In genomic region chr1:85199667-85200366, GRCh38 we compare ENCODE assay signal across 9 cellular contexts. TPM values are rescaled to one million over a fixed set of nuclear protein-coding genes. Genes with fewer than 3 reads are reported as not detected.
DNase-seq lines count a peak whose midpoint lies in the region; ATAC-seq, FAIRE-seq and TF ChIP-seq lines count a peak whose summit lies in the region.
"Had no signal": no experiment of that assay in that cellular context is flagged by ENCODE, and none has a peak within 500 bp of the region (broad histone marks: within the 10 kb centered on the region; RNA-seq: fewer than 3 reads in every experiment).

No MANE protein-coding gene starts in this region.

- no peaks in the 10 kb centered on the region for H3K9me3 ChIP-seq in BLaER1 treated with 17β-estradiol and CSF1 and Interleukin-3, amounts not matched to agents 10 nM and 100 nM (replicated peaks in 1 of 11)
- no peaks in the 10 kb centered on the region for H3K9me3 ChIP-seq in HUES48 (ENCODE audit: control insufficient read depth, insufficient read depth, low read length)
- no peaks in the 10 kb centered on the region for H3K9me3 ChIP-seq in naive thymus-derived CD4-positive, alpha-beta T cell (ENCODE audit: control insufficient read depth in 2 of 3, low read length in 3 of 3)

- H3K4me1 ChIP-seq in BLaER1 treated with 17β-estradiol and CSF1 and Interleukin-3, amounts not matched to agents 10 nM and 100 nM: peaks cover 0 to 20% (median 10%) of the 10 kb centered on the region in 10 experiments; a peak in 16 of 20 replicates
- H3K4me1 ChIP-seq in HUES48 (ENCODE audit: control insufficient read depth, insufficient read depth, low read length): peaks cover 28% of the 10 kb centered on the region
- peaks cover 7 to 11% of the 10 kb centered on the region in 2 donors for H3K4me1 ChIP-seq in naive thymus-derived CD4-positive, alpha-beta T cell (ENCODE audit: control insufficient read depth in 2 of 2, insufficient read depth in 2 of 2, low read length in 2 of 2)

- intact Hi-C loops in naive thymus-derived CD4-positive, alpha-beta T cell (cut with micrococcal nuclease): loop anchor here (1.0 to 10.0 kb wide), 15 partner anchors 37 to 1695 kb away; partner anchors contain the start of genes CTBS (in 1 of the 2), GNG5 (in 1 of the 2), MCOLN2 (in 1 of the 2) and MCOLN3 (in 1 of the 2)

- H3K4me1 Mint-ChIP-seq in chondrocyte (ENCODE audit: low read depth): peaks cover 76% of the 10 kb centered on the region
- peaks cover 15 to 68% (median 56%) of the 10 kb centered on the region in 7 donors for H3K4me1 Mint-ChIP-seq in naive thymus-derived CD4-positive, alpha-beta T cell

- peaks cover 0 to 21% (median 9%) of the 10 kb centered on the region in 11 experiments; a peak in 11 of 22 replicates for H4K20me1 ChIP-seq in BLaER1 treated with 17β-estradiol and CSF1 and Interleukin-3, amounts not matched to agents 10 nM and 100 nM

- no peak for FAIRE-seq in GM19239 (lab: Jason Lieb, UNC)
- FAIRE-seq: colon had no signal

- peak overlapping the region; percentile 32 for H3K27ac Mint-ChIP-seq in chondrocyte (ENCODE audit: unreplicated experiment)
- H3K27ac Mint-ChIP-seq in naive thymus-derived CD4-positive, alpha-beta T cell: peak overlapping the region; percentile 31 to 87 (median 83)

- H3K36me3 Mint-ChIP-seq in chondrocyte (ENCODE audit: low read depth): no peaks in the 10 kb centered on the region
- peaks cover 0 to 7% (median 4%) of the 10 kb centered on the region in 5 donors for H3K36me3 Mint-ChIP-seq in naive thymus-derived CD4-positive, alpha-beta T cell

- peak overlapping the region; percentile 87 for H3K4me3 Mint-ChIP-seq in chondrocyte (ENCODE audit: unreplicated experiment)
- H3K4me3 Mint-ChIP-seq in naive thymus-derived CD4-positive, alpha-beta T cell: peak overlapping the region; percentile 76 to 99 (median 92)

- H3K27me3 ChIP-seq in BLaER1 treated with 17β-estradiol and CSF1 and Interleukin-3, amounts not matched to agents 10 nM and 100 nM: peaks cover 53 to 87% (median 76%) of the 10 kb centered on the region in 11 experiments
- no peaks in the 10 kb centered on the region for H3K27me3 ChIP-seq in HUES48 (ENCODE audit: control insufficient read depth, insufficient read depth, low read length)
- H3K27me3 ChIP-seq in naive thymus-derived CD4-positive, alpha-beta T cell (ENCODE audit: control insufficient read depth in 2 of 2, insufficient read depth in 2 of 2, low read length in 2 of 2): no peaks in the 10 kb centered on the region

- no peak overlapping the region for H3K27ac ChIP-seq in BLaER1 treated with 17β-estradiol and CSF1 and Interleukin-3, amounts not matched to agents 10 nM and 100 nM
- H3K27ac ChIP-seq in HUES48 (ENCODE audit: low read depth, low read length): peak overlapping the region; percentile 98
- peak overlapping the region; percentile 96 for H3K27ac ChIP-seq in naive thymus-derived CD4-positive, alpha-beta T cell (ENCODE audit: low read depth, low read length)

- CTCF ChIA-PET in naive thymus-derived CD4-positive, alpha-beta T cell (lab: Charles Lee): interaction anchor here (0.5 to 1.4 kb wide), 5 partner anchors 55 to 1088 kb away, joined by 3 to 9 read pairs (median 3); no protein-coding TSS in a partner anchor

- TF ChIP-seq CTCF in chondrocyte (IDR thresholded peaks at IDR 0.05): no peak

- H3K9me3 Mint-ChIP-seq in chondrocyte (ENCODE audit: low read depth): no peaks in the 10 kb centered on the region
- peaks cover 0 to 3% (median 0%) of the 10 kb centered on the region in 11 donors for H3K9me3 Mint-ChIP-seq in naive thymus-derived CD4-positive, alpha-beta T cell

- H3K36me3 ChIP-seq in BLaER1 treated with 17β-estradiol and CSF1 and Interleukin-3, amounts not matched to agents 10 nM and 100 nM: no peaks in the 10 kb centered on the region
- no peaks in the 10 kb centered on the region for H3K36me3 ChIP-seq in HUES48 (ENCODE audit: control insufficient read depth, insufficient read depth, low read length)
- peaks cover 0 to 5% (median 0%) of the 10 kb centered on the region in 3 experiments for H3K36me3 ChIP-seq in naive thymus-derived CD4-positive, alpha-beta T cell (ENCODE audit: control insufficient read depth in 2 of 3, insufficient read depth in 3 of 3, low read length in 3 of 3)

- no peak for ATAC-seq in naive thymus-derived CD4-positive, alpha-beta T cell
- ATAC-seq in HG02840 (IDR thresholded peaks at IDR 0.05; ENCODE audit: low FRiP score, unreplicated experiment): no peak
- no peak for ATAC-seq in GM21529 (IDR thresholded peaks at IDR 0.05; ENCODE audit: unreplicated experiment)
- ATAC-seq in GM18907 (IDR thresholded peaks at IDR 0.05; ENCODE audit: unreplicated experiment): no peak

- POLR2A ChIA-PET in naive thymus-derived CD4-positive, alpha-beta T cell (lab: Charles Lee): interaction anchor here (0.6 to 5.2 kb wide), 16 partner anchors 10 to 725 kb away, joined by 3 to 38 read pairs (median 5); partner anchors contain the start of genes BCL10, C1orf52 and CTBS

- H3K4me3 ChIP-seq in BLaER1 treated with 17β-estradiol and CSF1 and Interleukin-3, amounts not matched to agents 10 nM and 100 nM: peak overlapping the region; percentile 66 to 83 (median 72); a peak in 17 of 20 replicates
- H3K4me3 ChIP-seq in HUES48 (ENCODE audit: low read depth, low read length): peak overlapping the region; percentile 96
- H3K4me3 ChIP-seq in naive thymus-derived CD4-positive, alpha-beta T cell (ENCODE audit: low read length): peak overlapping the region; percentile 84

- DNase-seq in chondrocyte (ENCODE audit: low spot score): no peak
- DNase-seq in naive thymus-derived CD4-positive, alpha-beta T cell: peak in 3 of 9 donors; percentile 16 to 38 (median 17)
- no peak for DNase-seq in GM19239 (ENCODE audit: insufficient read length, low spot score)

- no peak overlapping the region for H3K9ac ChIP-seq in BLaER1 treated with 17β-estradiol and CSF1 and Interleukin-3, amounts not matched to agents 10 nM and 100 nM
- H3K9ac ChIP-seq in HUES48 (ENCODE audit: low read depth, low read length): no peak overlapping the region; the same call in 1 of the 2 replicates

- H3K27me3 Mint-ChIP-seq in chondrocyte (ENCODE audit: low read depth): no peaks in the 10 kb centered on the region
- H3K27me3 Mint-ChIP-seq in naive thymus-derived CD4-positive, alpha-beta T cell: peaks cover 0 to 45% (median 0%) of the 10 kb centered on the region in 5 donors

- peak overlapping the region in 10 of 11 experiments; percentile 91 to 100 (median 98); a peak in 20 of 22 replicates for H3K4me2 ChIP-seq in BLaER1 treated with 17β-estradiol and CSF1 and Interleukin-3, amounts not matched to agents 10 nM and 100 nM

RNA-seq across cellular contexts. Expression of gene SYDE2, which starts 1.0 kb away (rescaled TPM):
- total RNA-seq in chondrocyte: 13.1 to 17.8 TPM (median 13.4 TPM) in 3 replicates
- total RNA-seq in naive thymus-derived CD4-positive, alpha-beta T cell: 1 to 10 TPM; 1.2 to 9.1 (median 8.4) TPM
- polyA plus RNA-seq in naive thymus-derived CD4-positive, alpha-beta T cell: 1 to 10 TPM; 3.5 to 5.7 TPM

RNA-seq across cellular contexts. Expression of gene C1orf52, which starts 59.6 kb away (rescaled TPM):
- total RNA-seq in chondrocyte: 27.1 to 31.3 TPM (median 28.0 TPM) in 3 replicates
- 10 to 100 TPM; 25.7 to 55.4 (median 46.1) TPM for total RNA-seq in naive thymus-derived CD4-positive, alpha-beta T cell
- polyA plus RNA-seq in naive thymus-derived CD4-positive, alpha-beta T cell: 10 to 100 TPM; 26.4 to 28.0 TPM

Comparison
In these comparisons a context has a peak if more than half of its experiments do, and no peak if none do; other contexts are left out.
1. H3K27ac ChIP-seq: peak in HUES48 (single experiment) and naive thymus-derived CD4-positive, alpha-beta T cell (single experiment); none in BLaER1 treated with 17β-estradiol and CSF1 and Interleukin-3, amounts not matched to agents 10 nM and 100 nM (0 of 11).
2. Peak in every context shown above with its lines, with median percentiles within 50 percentile points of each other: H3K4me3 ChIP-seq.